Comparison of ENCODE assay signal across 26 cellular contexts in the genomic region with DNA sequence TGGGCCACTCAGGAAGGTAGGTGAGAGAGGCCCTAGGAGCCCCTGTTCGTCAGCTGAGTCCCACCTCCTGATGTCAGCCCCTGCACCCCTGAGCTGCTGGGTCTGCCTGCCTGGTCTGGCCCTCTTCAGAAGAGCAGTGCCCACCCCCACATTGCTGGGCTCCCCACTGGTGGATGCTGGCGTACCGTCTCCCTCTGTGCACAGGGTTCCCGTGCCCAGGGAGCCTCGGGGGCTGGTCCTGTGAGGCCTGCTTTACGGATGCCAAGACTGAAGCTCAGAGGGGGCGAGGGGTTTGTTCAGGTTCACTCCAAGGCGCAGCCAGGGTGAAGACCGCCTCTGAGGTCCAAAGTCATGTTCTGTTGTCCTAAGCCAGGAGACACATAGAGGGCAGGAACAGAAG.
"Had no signal": no experiment of that assay in that cellular context is flagged by ENCODE, and none has a peak within 500 bp of the region (broad histone marks: within the 10 kb centered on the region; RNA-seq: fewer than 3 reads in every experiment).

No MANE protein-coding gene starts in this region.

- ATAC-seq: activated CD8-positive, alpha-beta T cell treated with anti-CD3 and anti-CD28 coated beads for 36 hours; activated naive CD4-positive, alpha-beta T cell treated with anti-CD3 and anti-CD28 coated beads, Interleukin-2, amount 50 U/mL, for 72 hours; activated T-cell treated with anti-CD3 and anti-CD28 coated beads, Interleukin-2, amount 50 U/mL, for 72 hours; activated T-helper 17 cell treated with anti-CD3 and anti-CD28 coated beads, Interleukin-2, amount 50 U/mL, for 72 hours; body of pancreas had no signal

- H3K9me3 ChIP-seq: adrenal gland, body of pancreas, breast epithelium, Peyer's patch had no signal

- H3K9me3 Mint-ChIP-seq: activated CD8-positive, alpha-beta T cell treated with anti-CD3 and anti-CD28 coated beads for 36 hours; activated naive CD4-positive, alpha-beta T cell treated with anti-CD3 and anti-CD28 coated beads, Interleukin-2, amount 50 U/mL, for 72 hours; activated T-cell treated with anti-CD3 and anti-CD28 coated beads, Interleukin-2, amount 50 U/mL, for 72 hours; activated T-helper 17 cell treated with anti-CD3 and anti-CD28 coated beads, Interleukin-2, amount 50 U/mL, for 72 hours had no signal

- H3K4me1 ChIP-seq: body of pancreas, breast epithelium, Peyer's patch had no signal

- H3K27me3 Mint-ChIP-seq: activated CD8-positive, alpha-beta T cell treated with anti-CD3 and anti-CD28 coated beads for 36 hours; activated T-helper 17 cell treated with anti-CD3 and anti-CD28 coated beads, Interleukin-2, amount 50 U/mL, for 72 hours had no signal

- H3K27ac Mint-ChIP-seq: activated CD8-positive, alpha-beta T cell treated with anti-CD3 and anti-CD28 coated beads for 36 hours; activated naive CD4-positive, alpha-beta T cell treated with anti-CD3 and anti-CD28 coated beads, Interleukin-2, amount 50 U/mL, for 72 hours; activated T-cell treated with anti-CD3 and anti-CD28 coated beads, Interleukin-2, amount 50 U/mL, for 72 hours had no signal

- DNase-seq: activated CD4-positive, alpha-beta T cell treated with anti-CD3 and anti-CD28 coated beads for 1 hour; activated CD4-positive, alpha-beta T cell treated with anti-CD3 and anti-CD28 coated beads for 48 hours; activated CD4-positive, CD25-positive, alpha-beta regulatory T cell; activated CD8-positive, alpha-beta T cell treated with anti-CD3 and anti-CD28 coated beads for 36 hours; activated effector memory CD4-positive, alpha-beta T cell treated with anti-CD3 and anti-CD28 coated beads, Interleukin-2, amount 50 U/mL, for 16 hours; activated naive CD4-positive, alpha-beta T cell; activated T-cell treated with anti-CD3 and anti-CD28 coated beads, Interleukin-2, amount 50 U/mL, for 1 hour; activated T-cell treated with anti-CD3 and anti-CD28 coated beads, Interleukin-2, amount 50 U/mL, for 72 hours; adrenal gland; body of pancreas; Karpas-422; NCI-H1105; NCI-H1436; NCI-H1694; NCI-H1930; NCI-H345; NCI-H524 treated with DMSO at 0.1 percent for 48 hours; Peyer's patch; Right ventricle myocardium superior; RPMI8226; T1000 had no signal

- FAIRE-seq: astrocyte had no signal

- H3K4me3 Mint-ChIP-seq: activated CD8-positive, alpha-beta T cell treated with anti-CD3 and anti-CD28 coated beads for 36 hours; activated T-cell treated with anti-CD3 and anti-CD28 coated beads, Interleukin-2, amount 50 U/mL, for 72 hours; activated T-helper 17 cell treated with anti-CD3 and anti-CD28 coated beads, Interleukin-2, amount 50 U/mL, for 72 hours had no signal

- H3K4me1 Mint-ChIP-seq: activated T-helper 17 cell treated with anti-CD3 and anti-CD28 coated beads, Interleukin-2, amount 50 U/mL, for 72 hours had no signal

- H3K27ac ChIP-seq: adrenal gland, body of pancreas, Peyer's patch, WERI-Rb-1 had no signal

- H3K36me3 Mint-ChIP-seq: activated naive CD4-positive, alpha-beta T cell treated with anti-CD3 and anti-CD28 coated beads, Interleukin-2, amount 50 U/mL, for 72 hours had no signal

- H3K4me3 ChIP-seq: adrenal gland, body of pancreas, breast epithelium, Peyer's patch had no signal

- H3K27me3 ChIP-seq: adrenal gland, body of pancreas, breast epithelium, Peyer's patch had no signal
